Comparison of ENCODE assay signal across 16 cellular contexts in the genomic region with DNA sequence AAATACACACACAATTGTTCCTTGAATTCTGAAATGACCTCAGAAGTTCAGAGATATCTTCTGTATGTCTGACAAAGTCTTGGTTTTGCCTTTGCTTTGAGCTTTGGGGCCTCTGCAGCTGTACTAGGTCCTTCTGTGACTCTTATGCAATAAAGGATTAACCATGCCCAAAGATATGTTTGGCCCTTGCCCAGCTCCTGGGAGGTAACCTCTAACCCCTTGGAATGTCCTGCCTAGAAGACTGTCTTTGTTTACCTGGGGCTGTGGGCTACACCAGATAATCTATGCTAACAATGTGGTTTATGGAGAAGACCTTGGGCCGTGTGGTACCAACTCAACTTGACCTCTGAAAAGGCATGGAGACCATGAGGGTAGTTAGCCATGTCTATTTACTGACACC.
A peak's percentile ranks its signal among the peaks of the same experiment; 100 is the strongest.
DNase-seq lines count a peak whose midpoint lies in the region; ATAC-seq lines count a peak whose summit lies in the region.
"Had no signal": no experiment of that assay in that cellular context is flagged by ENCODE, and none has a peak within 500 bp of the region (broad histone marks: within the 10 kb centered on the region; RNA-seq: fewer than 3 reads in every experiment).

No MANE protein-coding gene starts in this region.

- DNase-seq in Daoy (ENCODE audit: low read depth) (peak; percentile 21), T1000 (lab: John Stamatoyannopoulos, UW) (peak; percentile 10), glomerular visceral epithelial cell (ENCODE audit: extremely low spot score) (peak; percentile 6), renal cortical epithelial cell (ENCODE audit: low read depth) (peak; percentile 55), SKM-1 (lab: John Stamatoyannopoulos, UW; ENCODE audit: unreplicated experiment) (no peak), HCEC 1CT (no peak)
- DNase-seq: 8988T; CD4-positive, alpha-beta memory T cell; DMS153; DMS79; GOT3; H7 had no signal

- ATAC-seq in HG02588 (IDR thresholded peaks at IDR 0.05; ENCODE audit: unreplicated experiment) (no peak), GM19324 (IDR thresholded peaks at IDR 0.05; ENCODE audit: low FRiP score, unreplicated experiment) (no peak)
- ATAC-seq: GM12878, HepG2 had no signal

Comparison
In these comparisons a context has a peak if more than half of its experiments do, and no peak if none do; other contexts are left out.
1. DNase-seq: peak in Daoy (single experiment), T1000 (single experiment), glomerular visceral epithelial cell (single experiment) and renal cortical epithelial cell (single experiment); none in SKM-1 (single experiment) and HCEC 1CT (single experiment).